ENCODE assay signal across 1 cellular context in the genomic region with DNA sequence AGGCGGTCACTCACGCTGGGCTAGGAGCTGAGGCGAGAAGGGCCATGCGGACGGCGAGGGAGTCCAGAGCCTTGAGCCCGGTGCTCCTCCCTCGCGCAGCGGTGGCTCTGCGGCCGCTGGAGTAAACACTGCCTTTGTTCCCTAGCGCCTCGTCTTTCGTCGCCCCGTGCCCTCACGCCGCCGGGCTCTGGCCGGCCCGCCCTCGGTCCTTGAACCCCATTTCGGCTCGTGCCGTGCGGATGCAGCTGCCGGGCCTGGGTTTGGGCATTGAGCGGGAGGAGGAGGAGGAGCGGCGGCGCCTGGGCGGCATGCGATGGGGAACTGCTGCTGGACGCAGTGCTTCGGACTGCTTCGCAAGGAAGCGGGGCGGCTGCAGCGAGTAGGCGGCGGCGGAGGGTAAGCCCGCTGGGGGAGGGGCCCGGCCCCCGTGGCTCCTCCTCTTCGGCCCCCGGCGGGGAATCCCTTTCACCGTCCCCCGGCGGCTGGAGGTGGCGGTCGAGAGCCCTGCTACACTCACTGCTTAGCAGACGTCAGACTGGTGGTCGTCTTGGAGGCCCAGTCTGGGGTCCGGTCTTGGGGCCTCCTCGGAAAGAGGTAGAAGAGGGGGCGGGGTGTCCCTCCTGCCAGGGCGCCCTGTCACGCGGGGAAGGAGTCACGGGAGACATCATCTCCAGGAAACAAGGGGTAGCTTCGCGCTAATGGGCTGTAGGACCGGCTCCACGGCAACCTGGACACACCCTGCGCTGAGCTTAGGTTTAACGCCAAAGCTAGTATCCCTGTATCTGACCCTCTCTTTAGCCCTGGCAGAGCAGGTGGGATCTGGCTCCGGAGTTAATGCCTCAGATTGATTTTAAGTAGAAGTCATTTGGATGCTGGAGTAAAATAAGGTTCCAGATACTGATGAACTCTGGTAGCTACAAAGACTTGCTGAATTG.
TF ChIP-seq lines count a peak whose summit lies in the region.

Gene AP1AR (plus strand): TSS at position 9 of the 935 bp plus-strand sequence. CDS start 305 bp downstream, at position 314.

TF ChIP-seq in K562, 482 proteins besides CTCF, POLR2A, EP300 and RAD21 (continued from another document and continues in another):
- TF ChIP-seq, protein P1, sequence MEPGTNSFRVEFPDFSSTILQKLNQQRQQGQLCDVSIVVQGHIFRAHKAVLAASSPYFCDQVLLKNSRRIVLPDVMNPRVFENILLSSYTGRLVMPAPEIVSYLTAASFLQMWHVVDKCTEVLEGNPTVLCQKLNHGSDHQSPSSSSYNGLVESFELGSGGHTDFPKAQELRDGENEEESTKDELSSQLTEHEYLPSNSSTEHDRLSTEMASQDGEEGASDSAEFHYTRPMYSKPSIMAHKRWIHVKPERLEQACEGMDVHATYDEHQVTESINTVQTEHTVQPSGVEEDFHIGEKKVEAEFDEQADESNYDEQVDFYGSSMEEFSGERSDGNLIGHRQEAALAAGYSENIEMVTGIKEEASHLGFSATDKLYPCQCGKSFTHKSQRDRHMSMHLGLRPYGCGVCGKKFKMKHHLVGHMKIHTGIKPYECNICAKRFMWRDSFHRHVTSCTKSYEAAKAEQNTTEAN (CRISPR knock-in tag; IDR thresholded peaks at IDR 0.05), result peak; percentile 66; the same call in 1 of the 2 replicates
- TF ChIP-seq HOMEZ (CRISPR knock-in tag; IDR thresholded peaks at IDR 0.05) (no peak), PHTF2 (CRISPR knock-in tag; IDR thresholded peaks at IDR 0.05) (no peak), BCLAF1 (IDR thresholded peaks at IDR 0.05; ENCODE audit: borderline replicate concordance in 1 of 2, control insufficient read depth in 1 of 2, low read depth in 2 of 2, low read length in 1 of 2) (no peak), TOE1 (IDR thresholded peaks at IDR 0.05; ENCODE audit: borderline replicate concordance) (peak; percentile 51; the same call in 1 of the 2 replicates), TOE1 (CRISPR knock-in tag; IDR thresholded peaks at IDR 0.05; ENCODE audit: borderline replicate concordance, low read depth) (no peak), MAFK (IDR thresholded peaks at IDR 0.05; ENCODE audit: low read length) (no peak), ZNF780A (CRISPR knock-in tag; IDR thresholded peaks at IDR 0.05) (no peak), KLF16 (IDR thresholded peaks at IDR 0.05) (no peak), SRSF3 (IDR thresholded peaks at IDR 0.05; ENCODE audit: insufficient read depth, low read length) (no peak), ZBTB2 (IDR thresholded peaks at IDR 0.05) (0 out of 2 replicates have a peak, but pooled peaks have one; percentile 56), ZNF24 (IDR thresholded peaks at IDR 0.05) (no peak), ZNF778 (CRISPR knock-in tag; IDR thresholded peaks at IDR 0.05) (no peak), SOX6 (IDR thresholded peaks at IDR 0.05) (no peak), PHF20 (IDR thresholded peaks at IDR 0.05; ENCODE audit: partially characterized antibody) (peak; percentile 17), PHB (CRISPR knock-in tag; IDR thresholded peaks at IDR 0.05) (no peak), ESRRA (IDR thresholded peaks at IDR 0.05; ENCODE audit: borderline replicate concordance, low read depth) (no peak), SIN3A (IDR thresholded peaks at IDR 0.05; ENCODE audit: borderline replicate concordance in 2 of 2, control insufficient read depth in 1 of 2, low read depth in 2 of 2, low read length in 2 of 2) (peak; percentile 51 to 56; a peak in 3 of 4 replicates), PURB (CRISPR knock-in tag; IDR thresholded peaks at IDR 0.05; ENCODE audit: low read depth) (no peak), HMG20B (CRISPR knock-in tag; IDR thresholded peaks at IDR 0.05) (no peak), XRCC3 (IDR thresholded peaks at IDR 0.05) (no peak), POLR2G (IDR thresholded peaks at IDR 0.05; ENCODE audit: low read depth, low read length) (peak; percentile 96), RBM25 (IDR thresholded peaks at IDR 0.05; ENCODE audit: low read depth, low read length, severe bottlenecking) (no peak), HMG20A (CRISPR knock-in tag; conservative IDR thresholded peaks at IDR 0.05) (no peak), HDAC8 (tag; IDR thresholded peaks at IDR 0.05) (no peak), PTBP1 (IDR thresholded peaks at IDR 0.05; ENCODE audit: low read depth, low read length) (no peak), CLOCK (CRISPR knock-in tag; IDR thresholded peaks at IDR 0.05; ENCODE audit: borderline replicate concordance) (no peak), E2F5 (CRISPR knock-in tag; IDR thresholded peaks at IDR 0.05) (peak; percentile 88; the same call in 1 of the 2 replicates), ZNF551 (CRISPR knock-in tag; IDR thresholded peaks at IDR 0.05) (no peak), ZNF785 (CRISPR knock-in tag; IDR thresholded peaks at IDR 0.05) (no peak)
- TF ChIP-seq, protein P2, sequence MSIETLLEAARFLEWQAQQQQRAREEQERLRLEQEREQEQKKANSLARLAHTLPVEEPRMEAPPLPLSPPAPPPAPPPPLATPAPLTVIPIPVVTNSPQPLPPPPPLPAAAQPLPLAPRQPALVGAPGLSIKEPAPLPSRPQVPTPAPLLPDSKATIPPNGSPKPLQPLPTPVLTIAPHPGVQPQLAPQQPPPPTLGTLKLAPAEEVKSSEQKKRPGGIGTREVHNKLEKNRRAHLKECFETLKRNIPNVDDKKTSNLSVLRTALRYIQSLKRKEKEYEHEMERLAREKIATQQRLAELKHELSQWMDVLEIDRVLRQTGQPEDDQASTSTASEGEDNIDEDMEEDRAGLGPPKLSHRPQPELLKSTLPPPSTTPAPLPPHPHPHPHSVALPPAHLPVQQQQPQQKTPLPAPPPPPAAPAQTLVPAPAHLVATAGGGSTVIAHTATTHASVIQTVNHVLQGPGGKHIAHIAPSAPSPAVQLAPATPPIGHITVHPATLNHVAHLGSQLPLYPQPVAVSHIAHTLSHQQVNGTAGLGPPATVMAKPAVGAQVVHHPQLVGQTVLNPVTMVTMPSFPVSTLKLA (conservative IDR thresholded peaks at IDR 0.05), result peak; percentile 73 to 89
- TF ChIP-seq, protein P3, sequence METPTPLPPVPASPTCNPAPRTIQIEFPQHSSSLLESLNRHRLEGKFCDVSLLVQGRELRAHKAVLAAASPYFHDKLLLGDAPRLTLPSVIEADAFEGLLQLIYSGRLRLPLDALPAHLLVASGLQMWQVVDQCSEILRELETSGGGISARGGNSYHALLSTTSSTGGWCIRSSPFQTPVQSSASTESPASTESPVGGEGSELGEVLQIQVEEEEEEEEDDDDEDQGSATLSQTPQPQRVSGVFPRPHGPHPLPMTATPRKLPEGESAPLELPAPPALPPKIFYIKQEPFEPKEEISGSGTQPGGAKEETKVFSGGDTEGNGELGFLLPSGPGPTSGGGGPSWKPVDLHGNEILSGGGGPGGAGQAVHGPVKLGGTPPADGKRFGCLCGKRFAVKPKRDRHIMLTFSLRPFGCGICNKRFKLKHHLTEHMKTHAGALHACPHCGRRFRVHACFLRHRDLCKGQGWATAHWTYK (CRISPR knock-in tag; IDR thresholded peaks at IDR 0.05), result no peak; the same call in 1 of the 2 replicates
- TF ChIP-seq, protein P4, sequence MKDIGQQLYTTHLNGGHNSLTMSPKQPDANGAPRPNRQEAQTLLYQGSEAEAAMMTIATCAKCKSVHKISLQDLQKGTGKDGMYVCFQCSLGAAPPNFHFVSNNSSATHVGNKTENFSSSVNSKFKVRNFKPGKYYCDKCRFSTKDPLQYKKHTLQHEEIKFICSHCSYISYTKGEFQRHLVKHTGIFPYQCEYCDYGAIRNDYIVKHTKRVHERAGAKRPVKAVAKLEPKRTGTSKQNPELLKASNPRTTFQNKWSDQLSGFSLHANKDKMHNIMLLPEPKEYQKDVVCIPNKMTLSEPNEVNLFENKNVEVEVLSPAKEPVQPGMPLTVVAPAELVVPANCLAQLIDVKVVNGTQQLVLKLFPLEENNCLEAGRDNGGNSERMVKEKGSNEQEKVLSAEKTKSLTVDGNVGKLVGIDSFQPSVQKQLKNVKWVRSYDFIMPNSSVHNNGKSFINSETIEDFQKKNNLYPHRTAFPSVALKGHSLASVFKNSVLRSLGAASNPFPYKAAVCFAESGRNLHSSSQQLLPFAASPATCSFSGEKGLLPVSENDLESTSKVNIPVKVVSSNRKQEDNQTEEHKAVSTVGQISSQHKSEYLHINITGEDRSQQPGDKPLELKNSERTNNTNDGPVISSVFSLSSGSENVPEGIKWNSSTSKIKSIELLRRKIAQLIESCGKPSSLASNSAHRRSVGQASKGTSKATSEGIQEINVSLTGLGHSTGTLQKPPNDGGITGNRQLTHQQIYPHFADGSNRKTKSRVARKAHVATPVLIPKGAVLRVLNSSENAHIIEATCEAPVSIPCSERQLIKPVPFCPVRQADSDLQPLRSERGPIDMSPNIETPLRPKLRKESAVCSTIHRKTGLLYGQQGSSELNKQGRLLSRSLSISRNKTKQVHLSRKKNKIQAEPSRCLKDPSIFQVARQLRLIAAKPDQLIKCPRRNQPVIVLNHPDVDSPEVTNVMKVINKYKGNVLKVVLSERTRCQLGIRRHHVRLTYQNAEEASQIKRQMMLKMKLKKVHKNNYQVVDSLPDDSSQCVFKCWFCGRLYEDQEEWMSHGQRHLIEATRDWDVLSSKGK (CRISPR knock-in tag; IDR thresholded peaks at IDR 0.05), result no peak
- TF ChIP-seq, protein P5, sequence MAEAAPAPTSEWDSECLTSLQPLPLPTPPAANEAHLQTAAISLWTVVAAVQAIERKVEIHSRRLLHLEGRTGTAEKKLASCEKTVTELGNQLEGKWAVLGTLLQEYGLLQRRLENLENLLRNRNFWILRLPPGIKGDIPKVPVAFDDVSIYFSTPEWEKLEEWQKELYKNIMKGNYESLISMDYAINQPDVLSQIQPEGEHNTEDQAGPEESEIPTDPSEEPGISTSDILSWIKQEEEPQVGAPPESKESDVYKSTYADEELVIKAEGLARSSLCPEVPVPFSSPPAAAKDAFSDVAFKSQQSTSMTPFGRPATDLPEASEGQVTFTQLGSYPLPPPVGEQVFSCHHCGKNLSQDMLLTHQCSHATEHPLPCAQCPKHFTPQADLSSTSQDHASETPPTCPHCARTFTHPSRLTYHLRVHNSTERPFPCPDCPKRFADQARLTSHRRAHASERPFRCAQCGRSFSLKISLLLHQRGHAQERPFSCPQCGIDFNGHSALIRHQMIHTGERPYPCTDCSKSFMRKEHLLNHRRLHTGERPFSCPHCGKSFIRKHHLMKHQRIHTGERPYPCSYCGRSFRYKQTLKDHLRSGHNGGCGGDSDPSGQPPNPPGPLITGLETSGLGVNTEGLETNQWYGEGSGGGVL (CRISPR knock-in tag; IDR thresholded peaks at IDR 0.05), result no peak
